2 cellular contexts compared by ENCODE assay signal in the genomic region with DNA sequence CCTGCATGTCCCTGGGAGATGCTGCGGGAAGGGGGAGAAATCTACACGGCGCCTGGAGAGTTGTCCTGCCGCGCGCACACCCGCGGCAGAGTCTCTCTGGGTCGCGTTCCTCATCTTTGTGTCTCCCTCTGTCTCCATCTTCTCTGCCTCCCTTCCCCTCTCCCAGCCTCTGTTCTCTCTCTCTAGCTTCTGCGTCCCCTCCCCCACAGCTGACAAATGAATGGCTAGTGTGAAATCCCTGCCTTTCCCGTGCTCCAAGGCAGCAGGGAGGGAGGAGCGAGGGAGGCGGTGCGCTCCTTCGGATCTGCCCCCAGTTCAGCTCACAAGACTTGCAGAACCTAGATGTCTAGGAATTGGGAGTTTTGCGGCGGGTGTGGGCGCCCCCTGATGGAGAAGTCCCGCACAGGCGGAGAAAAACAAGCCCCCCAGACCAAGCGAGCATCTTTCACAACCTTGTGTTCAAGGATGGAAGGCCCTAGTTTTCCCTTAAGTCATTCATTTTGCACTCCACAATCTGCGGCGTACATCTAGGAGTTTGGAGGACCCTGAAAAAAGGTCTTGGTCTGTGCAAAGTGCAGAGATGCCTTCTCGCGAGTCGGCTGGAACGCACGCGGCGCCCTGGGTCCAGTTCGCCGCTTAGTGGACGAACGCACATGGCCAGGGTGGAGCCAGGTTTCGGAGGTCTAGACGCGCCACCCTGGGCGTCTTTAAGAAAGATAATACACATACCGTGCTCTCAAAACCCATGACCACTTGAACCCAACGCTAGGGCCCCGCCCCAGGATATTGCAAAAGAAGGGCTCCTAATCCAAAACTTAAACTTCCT.
A peak's percentile ranks its signal among the peaks of the same experiment; 100 is the strongest.
TF ChIP-seq lines count a peak whose summit lies in the region.

No MANE protein-coding gene starts in this region.

TF ChIP-seq in HCT116, 20 proteins besides CTCF, POLR2A, EP300 and RAD21 (continued from another document):
- TF ChIP-seq, protein P1, sequence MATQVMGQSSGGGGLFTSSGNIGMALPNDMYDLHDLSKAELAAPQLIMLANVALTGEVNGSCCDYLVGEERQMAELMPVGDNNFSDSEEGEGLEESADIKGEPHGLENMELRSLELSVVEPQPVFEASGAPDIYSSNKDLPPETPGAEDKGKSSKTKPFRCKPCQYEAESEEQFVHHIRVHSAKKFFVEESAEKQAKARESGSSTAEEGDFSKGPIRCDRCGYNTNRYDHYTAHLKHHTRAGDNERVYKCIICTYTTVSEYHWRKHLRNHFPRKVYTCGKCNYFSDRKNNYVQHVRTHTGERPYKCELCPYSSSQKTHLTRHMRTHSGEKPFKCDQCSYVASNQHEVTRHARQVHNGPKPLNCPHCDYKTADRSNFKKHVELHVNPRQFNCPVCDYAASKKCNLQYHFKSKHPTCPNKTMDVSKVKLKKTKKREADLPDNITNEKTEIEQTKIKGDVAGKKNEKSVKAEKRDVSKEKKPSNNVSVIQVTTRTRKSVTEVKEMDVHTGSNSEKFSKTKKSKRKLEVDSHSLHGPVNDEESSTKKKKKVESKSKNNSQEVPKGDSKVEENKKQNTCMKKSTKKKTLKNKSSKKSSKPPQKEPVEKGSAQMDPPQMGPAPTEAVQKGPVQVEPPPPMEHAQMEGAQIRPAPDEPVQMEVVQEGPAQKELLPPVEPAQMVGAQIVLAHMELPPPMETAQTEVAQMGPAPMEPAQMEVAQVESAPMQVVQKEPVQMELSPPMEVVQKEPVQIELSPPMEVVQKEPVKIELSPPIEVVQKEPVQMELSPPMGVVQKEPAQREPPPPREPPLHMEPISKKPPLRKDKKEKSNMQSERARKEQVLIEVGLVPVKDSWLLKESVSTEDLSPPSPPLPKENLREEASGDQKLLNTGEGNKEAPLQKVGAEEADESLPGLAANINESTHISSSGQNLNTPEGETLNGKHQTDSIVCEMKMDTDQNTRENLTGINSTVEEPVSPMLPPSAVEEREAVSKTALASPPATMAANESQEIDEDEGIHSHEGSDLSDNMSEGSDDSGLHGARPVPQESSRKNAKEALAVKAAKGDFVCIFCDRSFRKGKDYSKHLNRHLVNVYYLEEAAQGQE (IDR thresholded peaks at IDR 0.05; ENCODE audit: low read depth): no peak
- TF ChIP-seq, protein P2, sequence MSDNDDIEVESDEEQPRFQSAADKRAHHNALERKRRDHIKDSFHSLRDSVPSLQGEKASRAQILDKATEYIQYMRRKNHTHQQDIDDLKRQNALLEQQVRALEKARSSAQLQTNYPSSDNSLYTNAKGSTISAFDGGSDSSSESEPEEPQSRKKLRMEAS (IDR thresholded peaks at IDR 0.05): peak; percentile 51
TF ChIP-seq in HCT116: peak in this region for 3.

TF ChIP-seq in SK-N-SH, 30 proteins besides CTCF, POLR2A, EP300 and RAD21 (continued from another document):
- TF ChIP-seq, protein P1 (IDR thresholded peaks at IDR 0.05; ENCODE audit: low read depth, low read length): peak; percentile 51; the same call in 1 of the 2 replicates
- TF ChIP-seq RCOR1 (IDR thresholded peaks at IDR 0.05; ENCODE audit: low read length) (peak; percentile 33; the same call in 1 of the 2 replicates), TCF12 (IDR thresholded peaks at IDR 0.05) (peak; percentile 59), ZBTB33 (IDR thresholded peaks at IDR 0.05; ENCODE audit: borderline replicate concordance, low read depth) (peak; percentile 13; the same call in 1 of the 2 replicates), CHD2 (IDR thresholded peaks at IDR 0.05; ENCODE audit: low read length, partially characterized antibody) (peak; percentile 66), NFIC (IDR thresholded peaks at IDR 0.05; ENCODE audit: borderline replicate concordance) (0 out of 2 replicates have a peak, but pooled peaks have one; percentile 23), POLR2AphosphoS5 (IDR thresholded peaks at IDR 0.05; ENCODE audit: low read depth, low read length) (peak; percentile 79), TAF1 (IDR thresholded peaks at IDR 0.05; ENCODE audit: borderline replicate concordance, low read depth, low read length) (peak; percentile 94), GABPA (IDR thresholded peaks at IDR 0.05; ENCODE audit: low read depth) (0 out of 2 replicates have a peak, but pooled peaks have one; percentile 16), YY1 (IDR thresholded peaks at IDR 0.05; ENCODE audit: low read depth) (no peak; the same call in 1 of the 2 replicates), FOXM1 (IDR thresholded peaks at IDR 0.05; ENCODE audit: low read depth) (0 out of 2 replicates have a peak, but pooled peaks have one; percentile 4), TEAD4 (IDR thresholded peaks at IDR 0.05; ENCODE audit: borderline replicate concordance, insufficient read depth) (0 out of 2 replicates have a peak, but pooled peaks have one; percentile 8), SMC3 (IDR thresholded peaks at IDR 0.05; ENCODE audit: low read depth, low read length) (peak; percentile 64), RXRA (IDR thresholded peaks at IDR 0.05; ENCODE audit: borderline replicate concordance, low read depth) (no peak; the same call in 1 of the 2 replicates), ELF1 (IDR thresholded peaks at IDR 0.05) (no peak), MXI1 (IDR thresholded peaks at IDR 0.05; ENCODE audit: low read depth, low read length) (peak; percentile 68)
